ENCODE assay signal across 23 cellular contexts in genomic region chr1:84600796-84601195, GRCh38. TPM values are rescaled to one million over a fixed set of nuclear protein-coding genes. Genes with fewer than 3 reads are reported as not detected.
A peak's percentile ranks its signal among the peaks of the same experiment; 100 is the strongest.
DNase-seq lines count a peak whose midpoint lies in the region; ATAC-seq, FAIRE-seq and TF ChIP-seq lines count a peak whose summit lies in the region.
"Had no signal": no experiment of that assay in that cellular context is flagged by ENCODE, and none has a peak within 500 bp of the region (broad histone marks: within the 10 kb centered on the region; RNA-seq: fewer than 3 reads in every experiment).

No MANE protein-coding gene starts in this region.

- peaks cover 53% of the 10 kb centered on the region for H3K4me1 ChIP-seq in Panc1 (ENCODE audit: control insufficient read depth, insufficient read depth, low read length)
- H3K4me1 ChIP-seq: A549, Peyer's patch had no signal

- peak overlapping the region; percentile 67 for H3K27ac ChIP-seq in Panc1 (ENCODE audit: low read length)
- peak overlapping the region in 40 of 59 donors; percentile 9 to 89 (median 76) for H3K27ac ChIP-seq in dorsolateral prefrontal cortex
- H3K27ac ChIP-seq: A549, Peyer's patch had no signal

- no peaks in the 10 kb centered on the region for H3K9me3 ChIP-seq in Panc1 (ENCODE audit: control insufficient read depth, insufficient read depth, low read depth, low read length)
- H3K9me3 ChIP-seq: SK-N-SH had no signal

- TF ChIP-seq POLR2A in GM12892 (IDR thresholded peaks at IDR 0.05; ENCODE audit: low read depth, low read length), result no peak

- BruUV-seq in Panc1 (replicated peaks; lab: Mats Ljungman, UMichigan), result no TSS peak

- POLR2A ChIA-PET in Panc1 (lab: Charles Lee), result interaction anchor here (1.2 to 1.7 kb wide), 2 partner anchors 15 to 27 kb away, joined by 4 to 5 read pairs; partner anchors contain the start of gene CTBS

- H3K27me3 ChIP-seq in Panc1 (ENCODE audit: control insufficient read depth, insufficient read depth, low read length), result no peaks in the 10 kb centered on the region
- H3K27me3 ChIP-seq in dorsolateral prefrontal cortex, result no peaks in the 10 kb centered on the region
- H3K27me3 ChIP-seq: Peyer's patch had no signal

- intact Hi-C loops in Panc1 (cut with micrococcal nuclease; ENCODE audit: unreplicated experiment), result loop anchor here (5.0 to 10.0 kb wide), 4 partner anchors 98 to 696 kb away; no protein-coding TSS in a partner anchor
- intact Hi-C loops in dorsolateral prefrontal cortex (cut with DNase I), result no loop called here

- CTCF ChIA-PET in Panc1 (lab: Charles Lee), result interaction anchor here (0.5 kb wide), 1 partner anchor 27 kb away, joined by 4 read pairs; the partner anchor contains the start of gene CTBS

- in situ Hi-C loops in Panc1 (cut with HindIII; ENCODE audit: low pct_unique_long_range_greater_than_20kb, low sequenced_read_pairs), result loop anchor here (5.0 to 25.0 kb wide), 2 partner anchors 33 to 688 kb away; no protein-coding TSS in a partner anchor

- peak; percentile 17 for FAIRE-seq in GM12892 (lab: Jason Lieb, UNC)
- FAIRE-seq: A549, G401.6, GM19239 had no signal

- no peaks in the 10 kb centered on the region for H3K36me3 ChIP-seq in Panc1 (ENCODE audit: control insufficient read depth, insufficient read depth, low read length)
- H3K36me3 ChIP-seq: Peyer's patch had no signal

- no peak overlapping the region for H3K4me3 ChIP-seq in Panc1 (ENCODE audit: low read depth in 2 of 2, low read length in 2 of 2)
- no peak overlapping the region for H3K4me3 ChIP-seq in dorsolateral prefrontal cortex
- H3K4me3 ChIP-seq: A549, Peyer's patch had no signal

- TF ChIP-seq CTCF in Panc1 (IDR thresholded peaks at IDR 0.05), result no peak
- TF ChIP-seq CTCF in dorsolateral prefrontal cortex (IDR thresholded peaks at IDR 0.05 in 54 of 56, conservative IDR thresholded peaks at IDR 0.05 in 2 of 56; ENCODE audit: low read depth in 1 of 56, partially characterized antibody in 56 of 56), result no peak

- DNase-seq in GM12892 (ENCODE audit: insufficient read length) (no peak), Panc1 (ENCODE audit: low read depth, low spot score) (no peak), dorsolateral prefrontal cortex (no peak), pulmonary artery endothelial cell (ENCODE audit: low read depth, low spot score) (peak; percentile 8), OCI-M2 (lab: John Stamatoyannopoulos, UW; ENCODE audit: unreplicated experiment) (no peak), NCI-H2227 (lab: John Stamatoyannopoulos, UW; ENCODE audit: unreplicated experiment) (no peak)
- DNase-seq: C1 segment of cervical spinal cord, DND-41, H9, KBM-7, NCI-H1417 treated with DMSO at 0.1 percent for 48 hours, NCI-H2029, NCI-H2171 treated with DMSO at 0.1 percent for 48 hours, NCI-H510A, NCI-H82, Peyer's patch, SK-N-SH had no signal

- ATAC-seq in Panc1, result no peak
- no peak for ATAC-seq in GM21360 (IDR thresholded peaks at IDR 0.05; ENCODE audit: unreplicated experiment)
- no peak for ATAC-seq in GM21786 (IDR thresholded peaks at IDR 0.05; ENCODE audit: unreplicated experiment)
- ATAC-seq: A549, Right ventricle myocardium inferior had no signal

RNA-seq across cellular contexts. Expression of gene CTBS, which starts 26.6 kb away (rescaled TPM):
- polyA plus RNA-seq in GM12892 (2012; ENCODE audit: missing spikeins), result 14.9 TPM
- total RNA-seq in Panc1 (2021; ENCODE audit: unreplicated experiment) (47.7 TPM), dorsolateral prefrontal cortex (10 to 100 TPM in 36 of 120 experiments, 1 to 10 TPM in 84; 4.5 to 15.6 (median 8.4) TPM), pulmonary artery endothelial cell (5.9 and 6.3 TPM in 2 replicates)
- polyA plus RNA-seq in Panc1 (2012; ENCODE audit: insufficient read length), result 35.4 TPM
